ENCODE assay signal across 1 cellular context in genomic region chr18:51479736-51480135, GRCh38.
TF ChIP-seq lines count a peak whose summit lies in the region.

No MANE protein-coding gene starts in this region.

TF ChIP-seq in K562, 482 proteins besides CTCF, POLR2A, EP300 and RAD21 (continued from another document):
- TF ChIP-seq MGA (IDR thresholded peaks at IDR 0.05): peak; percentile 51
